Comparison of ENCODE assay signal across 8 cellular contexts in the genomic region with DNA sequence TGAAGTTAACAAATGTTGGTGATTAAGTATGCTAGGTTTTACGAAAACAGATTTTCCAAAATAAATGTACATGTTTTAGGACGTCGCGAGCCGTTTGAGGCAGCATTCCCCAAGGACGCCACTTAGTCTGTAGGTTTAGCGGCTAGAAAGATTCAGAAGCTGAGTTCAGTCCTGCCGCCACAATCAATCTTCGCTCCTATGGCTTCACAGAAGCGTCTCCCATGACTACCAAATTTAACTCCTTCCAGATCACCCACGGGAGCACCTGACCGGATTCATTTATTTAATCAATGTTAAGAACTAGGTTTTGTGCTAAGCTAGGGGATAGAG. TPM values are rescaled to one million over a fixed set of nuclear protein-coding genes. Genes with fewer than 3 reads are reported as not detected.
DNase-seq lines count a peak whose midpoint lies in the region; ATAC-seq and TF ChIP-seq lines count a peak whose summit lies in the region.

No MANE protein-coding gene starts in this region.

- peak overlapping the region; percentile 96 to 99 (median 98) for H3K4me3 Mint-ChIP-seq in IgD-negative memory B cell

- peaks cover 4% of the 10 kb centered on the region for H3K36me3 Mint-ChIP-seq in IgD-negative memory B cell

- H3K4me2 ChIP-seq in osteoblast (ENCODE audit: insufficient read depth, low read length): peak overlapping the region; percentile 90

- H4K20me1 ChIP-seq in osteoblast (ENCODE audit: insufficient read depth, low read length): peaks cover 11% of the 10 kb centered on the region

- peaks cover 42% of the 10 kb centered on the region for H3K79me2 ChIP-seq in osteoblast (ENCODE audit: insufficient read depth, low read length)

- H3K4me1 Mint-ChIP-seq in IgD-negative memory B cell: peaks cover 17 to 38% (median 32%) of the 10 kb centered on the region in 3 donors

- H3K9me3 ChIP-seq in osteoblast (ENCODE audit: low read depth, low read length): no peaks in the 10 kb centered on the region

- peaks cover 18% of the 10 kb centered on the region for H3K4me1 ChIP-seq in osteoblast (ENCODE audit: insufficient read depth, low read length)

- H3K27ac ChIP-seq in osteoblast (ENCODE audit: low read depth, low read length): peak overlapping the region; percentile 96

- no peak for ATAC-seq in HG03196 (IDR thresholded peaks at IDR 0.05; ENCODE audit: unreplicated experiment)

- H3K4me3 ChIP-seq in WI38 (ENCODE audit: low read depth, low read length): peak overlapping the region; percentile 88
- peak overlapping the region; percentile 84 for H3K4me3 ChIP-seq in fibroblast of pulmonary artery (replicated peaks; ENCODE audit: low read depth, low read length)
- peak overlapping the region; percentile 97 for H3K4me3 ChIP-seq in osteoblast (ENCODE audit: insufficient read depth, low read length)

- TF ChIP-seq CTCF in WI38 (IDR thresholded peaks at IDR 0.05; ENCODE audit: low read depth, low read length) (no peak), fibroblast of pulmonary artery (IDR thresholded peaks at IDR 0.05; ENCODE audit: low read length, missing control alignments) (no peak), osteoblast (IDR thresholded peaks at IDR 0.05; ENCODE audit: extremely low read depth, low read depth, low read length) (no peak)

- peak; percentile 52 for DNase-seq in DMS153 treated with DMSO at 0.1 percent for 48 hours (lab: John Stamatoyannopoulos, UW; ENCODE audit: unreplicated experiment)
- no peak for DNase-seq in DMS153 (lab: John Stamatoyannopoulos, UW)
- peak; percentile 41 for DNase-seq in fibroblast of pulmonary artery (ENCODE audit: low read depth)
- peak; percentile 63 for DNase-seq in osteoblast (ENCODE audit: insufficient read length, low spot score, missing footprints)
- DNase-seq in SKM-1 (lab: John Stamatoyannopoulos, UW; ENCODE audit: unreplicated experiment): no peak

- no peaks in the 10 kb centered on the region for H3K27me3 ChIP-seq in osteoblast (ENCODE audit: insufficient read depth, low read length)

- H3K27me3 Mint-ChIP-seq in IgD-negative memory B cell: no peaks in the 10 kb centered on the region

- H3K27ac Mint-ChIP-seq in IgD-negative memory B cell: peak overlapping the region; percentile 97 to 100 (median 98)

- H3K36me3 ChIP-seq in osteoblast (ENCODE audit: insufficient read depth, low read length): peaks cover 11% of the 10 kb centered on the region

- peak overlapping the region; percentile 87 for H2AFZ ChIP-seq in osteoblast (ENCODE audit: low read length)

- H3K9me3 Mint-ChIP-seq in IgD-negative memory B cell: no peaks in the 10 kb centered on the region

RNA-seq across cellular contexts. Expression of gene CYP51A1, which starts 0.8 kb away (rescaled TPM):
- polyA plus RNA-seq in IgD-negative memory B cell: 15.1 TPM
- 278 and 283 TPM in 2 replicates for total RNA-seq in osteoblast

RNA-seq across cellular contexts. Expression of gene LRRD1, which starts 43.9 kb away (rescaled TPM):
- polyA plus RNA-seq in IgD-negative memory B cell: not detected
- total RNA-seq in osteoblast: 0.29 and 0.36 TPM in 2 replicates

Comparison
In these comparisons a context has a peak if more than half of its experiments do, and no peak if none do; other contexts are left out.
1. DNase-seq: peak in DMS153 treated with DMSO at 0.1 percent for 48 hours (single experiment), fibroblast of pulmonary artery (single experiment) and osteoblast (single experiment); none in DMS153 (single experiment) and SKM-1 (single experiment).
2. Peak in every context shown above with its lines, with median percentiles within 50 percentile points of each other: H3K4me3 ChIP-seq.